ENCODE assay signal across 24 cellular contexts in genomic region chr18:22547807-22548561, GRCh38.
A peak's percentile ranks its signal among the peaks of the same experiment; 100 is the strongest.
DNase-seq lines count a peak whose midpoint lies in the region; ATAC-seq and TF ChIP-seq lines count a peak whose summit lies in the region.
"Had no signal": no experiment of that assay in that cellular context is flagged by ENCODE, and none has a peak within 500 bp of the region (broad histone marks: within the 10 kb centered on the region; RNA-seq: fewer than 3 reads in every experiment).

No MANE protein-coding gene starts in this region.

- H3K36me3 Mint-ChIP-seq in type B pancreatic cell = no peaks in the 10 kb centered on the region
- H3K36me3 Mint-ChIP-seq: activated naive CD8-positive, alpha-beta T cell treated with anti-CD3 and anti-CD28 coated beads for 36 hours had no signal

- H3K4me3 Mint-ChIP-seq in type B pancreatic cell = no peak overlapping the region
- H3K4me3 Mint-ChIP-seq: activated CD4-positive, alpha-beta T cell treated with anti-CD3 and anti-CD28 coated beads for 36 hours; activated naive CD8-positive, alpha-beta T cell treated with anti-CD3 and anti-CD28 coated beads for 36 hours; activated T-helper 17 cell treated with anti-CD3 and anti-CD28 coated beads, Interleukin-2, amount 50 U/mL, for 72 hours; neural crest cell; stimulated activated naive CD8-positive, alpha-beta T cell treated with anti-CD3 and anti-CD28 coated beads, Interleukin-15, amount 100 ng/mL, for 72 hours had no signal

- no peaks in the 10 kb centered on the region for H3K9me3 ChIP-seq in cardiac muscle cell (ENCODE audit: low read depth)
- no peaks in the 10 kb centered on the region for H3K9me3 ChIP-seq in body of pancreas
- H3K9me3 ChIP-seq: BE2C, transverse colon had no signal

- WGBS in body of pancreas, 2 donors = 78 to 84% methylated on average over 11 of the region's 11 CpGs

- H3K27ac ChIP-seq in cardiac muscle cell (peak overlapping the region; percentile 81), body of pancreas (no peak overlapping the region)
- H3K27ac ChIP-seq: 22Rv1, transverse colon had no signal

- H3K4me1 ChIP-seq in cardiac muscle cell (ENCODE audit: low read depth) (peaks cover 30% of the 10 kb centered on the region), body of pancreas (peaks cover 15% of the 10 kb centered on the region)
- H3K4me1 ChIP-seq: BE2C, transverse colon had no signal

- H3K27ac Mint-ChIP-seq in type B pancreatic cell = peak overlapping the region; percentile 48
- H3K27ac Mint-ChIP-seq: activated CD4-positive, alpha-beta T cell treated with anti-CD3 and anti-CD28 coated beads for 36 hours; activated naive CD8-positive, alpha-beta T cell treated with anti-CD3 and anti-CD28 coated beads for 36 hours; activated T-helper 17 cell treated with anti-CD3 and anti-CD28 coated beads, Interleukin-2, amount 50 U/mL, for 72 hours; progenitor cell of endocrine pancreas; stimulated activated naive CD8-positive, alpha-beta T cell treated with anti-CD3 and anti-CD28 coated beads, Interleukin-15, amount 100 ng/mL, for 72 hours had no signal

- no peak for ATAC-seq in Right ventricle myocardium inferior
- no peak for ATAC-seq in GM19035 (IDR thresholded peaks at IDR 0.05; ENCODE audit: unreplicated experiment)
- ATAC-seq in body of pancreas = no peak
- ATAC-seq: activated CD4-positive, alpha-beta T cell treated with anti-CD3 and anti-CD28 coated beads for 36 hours; activated T-helper 17 cell treated with anti-CD3 and anti-CD28 coated beads, Interleukin-2, amount 50 U/mL, for 72 hours; stimulated activated naive CD8-positive, alpha-beta T cell treated with anti-CD3 and anti-CD28 coated beads, Interleukin-15, amount 100 ng/mL, for 72 hours had no signal

- H3K4me3 ChIP-seq in cardiac muscle cell = no peak overlapping the region
- H3K4me3 ChIP-seq in body of pancreas = no peak overlapping the region
- H3K4me3 ChIP-seq: transverse colon had no signal

- H3K4me1 Mint-ChIP-seq in type B pancreatic cell (ENCODE audit: unreplicated experiment) = peaks cover 22% of the 10 kb centered on the region
- H3K4me1 Mint-ChIP-seq: activated CD4-positive, alpha-beta T cell treated with anti-CD3 and anti-CD28 coated beads for 36 hours; activated naive CD8-positive, alpha-beta T cell treated with anti-CD3 and anti-CD28 coated beads for 36 hours; activated T-helper 17 cell treated with anti-CD3 and anti-CD28 coated beads, Interleukin-2, amount 50 U/mL, for 72 hours; stimulated activated naive CD8-positive, alpha-beta T cell treated with anti-CD3 and anti-CD28 coated beads, Interleukin-15, amount 100 ng/mL, for 72 hours had no signal

- no peaks in the 10 kb centered on the region for H3K36me3 ChIP-seq in cardiac muscle cell
- H3K36me3 ChIP-seq in body of pancreas (replicated peaks in 1 of 2; ENCODE audit: insufficient read depth in 1 of 2, low read depth in 2 of 2) = no peaks in the 10 kb centered on the region
- H3K36me3 ChIP-seq: BE2C, transverse colon had no signal

- intact Hi-C loops in Right ventricle myocardium inferior (cut with DNase I) (loop anchor here (5.0 kb wide), 1 partner anchor 56 kb away; no protein-coding TSS in a partner anchor), body of pancreas (cut with DNase I) (no loop called here)

- H3K27me3 ChIP-seq in cardiac muscle cell = no peaks in the 10 kb centered on the region
- no peaks in the 10 kb centered on the region for H3K27me3 ChIP-seq in body of pancreas
- H3K27me3 ChIP-seq: BE2C, transverse colon had no signal

- no peak for DNase-seq in cardiac muscle cell (ENCODE audit: low read depth in 1 of 2, low spot score in 1 of 2)
- no peak for DNase-seq in Right ventricle myocardium inferior (ENCODE audit: missing footprints)
- peak; percentile 68 to 77 for DNase-seq in NCI-H526 (lab: John Stamatoyannopoulos, UW)
- peak; percentile 43 for DNase-seq in iPS-NIHi7 (ENCODE audit: extremely low spot score)
- no peak for DNase-seq in type B pancreatic cell (ENCODE audit: extremely low spot score, unreplicated experiment)
- no peak for DNase-seq in effector CD4-positive, alpha-beta T cell
- no peak for DNase-seq in body of pancreas
- DNase-seq: activated CD4-positive, alpha-beta T cell treated with anti-CD3 and anti-CD28 coated beads for 36 hours; activated naive CD8-positive, alpha-beta T cell treated with anti-CD3 and anti-CD28 coated beads for 36 hours; BE2C; cortex of kidney; foreskin melanocyte; MM.1S; NCI-H1694; NCI-H2171 treated with DMSO at 0.1 percent for 48 hours; SHP77; stimulated activated CD4-positive, alpha-beta T cell treated with anti-CD3 and anti-CD28 coated beads, Interleukin-2, amount 100 ng/mL, for 24 hours; stimulated activated naive CD8-positive, alpha-beta T cell treated with anti-CD3 and anti-CD28 coated beads, Interleukin-15, amount 100 ng/mL, for 72 hours; transverse colon had no signal

- H3K27me3 Mint-ChIP-seq in type B pancreatic cell = peaks cover under 1% of the 10 kb centered on the region
- H3K27me3 Mint-ChIP-seq: activated CD4-positive, alpha-beta T cell treated with anti-CD3 and anti-CD28 coated beads for 36 hours; activated naive CD8-positive, alpha-beta T cell treated with anti-CD3 and anti-CD28 coated beads for 36 hours; activated T-helper 17 cell treated with anti-CD3 and anti-CD28 coated beads, Interleukin-2, amount 50 U/mL, for 72 hours; progenitor cell of endocrine pancreas had no signal

- H3K9me3 Mint-ChIP-seq in type B pancreatic cell = peaks cover 12% of the 10 kb centered on the region
- H3K9me3 Mint-ChIP-seq: activated naive CD8-positive, alpha-beta T cell treated with anti-CD3 and anti-CD28 coated beads for 36 hours; neural crest cell; stimulated activated naive CD8-positive, alpha-beta T cell treated with anti-CD3 and anti-CD28 coated beads, Interleukin-15, amount 100 ng/mL, for 72 hours had no signal

- TF ChIP-seq CTCF in cardiac muscle cell (IDR thresholded peaks at IDR 0.05; ENCODE audit: low read depth, low read length) (no peak), type B pancreatic cell (conservative IDR thresholded peaks at IDR 0.05) (no peak), body of pancreas (IDR thresholded peaks at IDR 0.05) (no peak)

- no peak for TF ChIP-seq POLR2A in body of pancreas (IDR thresholded peaks at IDR 0.05)

Comparison
In these comparisons a context has a peak if more than half of its experiments do, and no peak if none do; other contexts are left out.
1. DNase-seq: peak in NCI-H526 (2 of 2) and iPS-NIHi7 (single experiment); none in cardiac muscle cell (0 of 2), Right ventricle myocardium inferior (single experiment), type B pancreatic cell (single experiment), effector CD4-positive, alpha-beta T cell (single experiment) and body of pancreas (0 of 4).